Comparison of ENCODE assay signal across 8 cellular contexts in genomic region chr20:64053841-64054661, GRCh38. TPM values are rescaled to one million over a fixed set of nuclear protein-coding genes. Genes with fewer than 3 reads are reported as not detected.
DNase-seq lines count a peak whose midpoint lies in the region; ATAC-seq and TF ChIP-seq lines count a peak whose summit lies in the region.

No MANE protein-coding gene starts in this region.

- no peaks in the 10 kb centered on the region for H3K9me3 Mint-ChIP-seq in mesothelial cell of epicardium

- DNase-seq in COLO668 (lab: John Stamatoyannopoulos, UW; ENCODE audit: unreplicated experiment) = peak; percentile 20
- DNase-seq in M059J (ENCODE audit: low read depth) = peak; percentile 66
- peak; percentile 25 to 94 for DNase-seq in cardiac fibroblast (ENCODE audit: low read depth in 2 of 2)
- DNase-seq in mesothelial cell of epicardium (ENCODE audit: low spot score in 2 of 2, unreplicated experiment in 2 of 2) = no peak
- DNase-seq in EL = no peak
- no peak for DNase-seq in activated CD4-positive, CD25-positive, alpha-beta regulatory T cell (lab: John Stamatoyannopoulos, UW)
- no peak for DNase-seq in stimulated activated CD4-positive, alpha-beta T cell treated with anti-CD3 and anti-CD28 coated beads, Interleukin-4, amount 100 ng/mL, for 4 hours

- no peaks in the 10 kb centered on the region for H3K36me3 Mint-ChIP-seq in mesothelial cell of epicardium

- H3K4me3 Mint-ChIP-seq in mesothelial cell of epicardium = no peak overlapping the region

- TF ChIP-seq CTCF in cardiac fibroblast (IDR thresholded peaks at IDR 0.05; ENCODE audit: low read depth, low read length) = peak; percentile 9
- no peak for TF ChIP-seq CTCF in mesothelial cell of epicardium (IDR thresholded peaks at IDR 0.05; ENCODE audit: unreplicated experiment)

- peaks cover 34% of the 10 kb centered on the region for H3K27me3 Mint-ChIP-seq in mesothelial cell of epicardium (ENCODE audit: low read depth)

- peaks cover 23% of the 10 kb centered on the region for H3K4me1 Mint-ChIP-seq in mesothelial cell of epicardium

- no peak for ATAC-seq in GM18867 (IDR thresholded peaks at IDR 0.05; ENCODE audit: unreplicated experiment)

- peak overlapping the region in 1 of 2 donors; percentile 4 for H3K4me3 ChIP-seq in cardiac fibroblast (replicated peaks in 1 of 2; ENCODE audit: low read depth in 2 of 2, low read length in 2 of 2)

- H3K27ac Mint-ChIP-seq in mesothelial cell of epicardium = peak overlapping the region; percentile 43

RNA-seq across cellular contexts. Expression of gene SOX18, which starts 4.6 kb away (rescaled TPM):
- total RNA-seq in M059J (2014; rRNA removed; shearing (Covaris generic)) = not detected in 2 replicates
- total RNA-seq in mesothelial cell of epicardium = 0.23 to 0.34 TPM in 2 of 3 replicates, not detected in the other

RNA-seq across cellular contexts. Expression of gene TCEA2, which starts 8.9 kb away (rescaled TPM):
- 21.1 and 28.7 TPM in 2 replicates for total RNA-seq in M059J (2014; rRNA removed; shearing (Covaris generic))
- 77.9 to 81.3 TPM (median 81.2 TPM) in 3 replicates for total RNA-seq in mesothelial cell of epicardium

RNA-seq across cellular contexts. Expression of gene C20orf204, which starts 18.1 kb away (rescaled TPM):
- total RNA-seq in M059J (2014; rRNA removed; shearing (Covaris generic)) = 0.02 TPM in 2 replicates
- 2.8 to 4.2 TPM (median 3.2 TPM) in 3 replicates for total RNA-seq in mesothelial cell of epicardium

RNA-seq across cellular contexts. Expression of gene RGS19, which starts 25.3 kb away (rescaled TPM):
- total RNA-seq in M059J (2014; rRNA removed; shearing (Covaris generic)) = 23.7 and 33.6 TPM in 2 replicates
- 7.0 to 8.1 TPM (median 7.9 TPM) in 3 replicates for total RNA-seq in mesothelial cell of epicardium

RNA-seq across cellular contexts. Expression of gene OPRL1, which starts 25.8 kb away (rescaled TPM):
- total RNA-seq in M059J (2014; rRNA removed; shearing (Covaris generic)) = 0.59 TPM in 1 of 2 replicates, not detected in the other
- total RNA-seq in mesothelial cell of epicardium = 2.2 to 2.6 TPM (median 2.5 TPM) in 3 replicates

Comparison
In these comparisons a context has a peak if more than half of its experiments do, and no peak if none do; other contexts are left out.
1. DNase-seq: peak in COLO668 (single experiment), M059J (single experiment) and cardiac fibroblast (2 of 2); none in mesothelial cell of epicardium (0 of 2), EL (single experiment), activated CD4-positive, CD25-positive, alpha-beta regulatory T cell (0 of 4) and stimulated activated CD4-positive, alpha-beta T cell treated with anti-CD3 and anti-CD28 coated beads, Interleukin-4, amount 100 ng/mL, for 4 hours (0 of 2).